8 cellular contexts compared by ENCODE assay signal in the genomic region with DNA sequence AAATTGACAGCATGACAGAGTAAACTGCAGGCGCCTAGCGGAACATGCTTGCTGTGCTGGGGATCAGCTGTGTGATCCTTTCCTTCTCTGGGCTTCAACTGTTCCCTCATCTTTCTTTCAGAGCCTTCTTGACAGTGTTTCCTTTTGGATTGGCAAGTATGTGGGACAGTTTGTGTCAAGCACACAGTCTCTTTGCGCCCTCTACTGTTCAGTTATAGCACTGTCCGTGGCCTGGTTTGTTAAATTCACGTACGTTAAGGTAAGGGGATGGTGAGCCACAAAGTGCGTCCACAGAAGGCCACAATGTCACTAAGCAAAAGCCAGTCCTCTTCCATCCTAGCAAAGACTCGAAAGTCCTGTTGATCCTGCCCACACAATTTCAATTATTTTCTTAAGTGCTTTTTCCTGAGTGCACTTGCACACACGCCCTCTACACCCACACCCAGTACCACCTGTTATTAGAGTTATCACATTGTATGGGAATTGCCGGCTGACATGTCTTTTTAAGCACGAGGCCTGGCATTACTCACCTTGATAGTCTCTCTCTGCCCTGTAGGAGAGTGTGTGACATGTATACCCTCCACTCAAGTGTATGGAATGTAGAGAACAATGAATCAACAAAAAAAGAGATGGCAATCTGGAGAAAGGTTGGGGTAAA. TPM values are rescaled to one million over a fixed set of nuclear protein-coding genes. Genes with fewer than 3 reads are reported as not detected.
DNase-seq lines count a peak whose midpoint lies in the region.

No MANE protein-coding gene starts in this region.

- no peaks in the 10 kb centered on the region for H3K27me3 ChIP-seq in H7 (ENCODE audit: control insufficient read depth, insufficient read depth, low read length)

- H3K4me3 ChIP-seq in H7 (ENCODE audit: insufficient read depth, low read depth, low read length): no peak overlapping the region

- H3K27ac ChIP-seq in caudate nucleus (ENCODE audit: low read depth, low read length): no peak overlapping the region

- DNase-seq in stimulated activated CD4-positive, alpha-beta T cell treated with anti-CD3 and anti-CD28 coated beads, Interleukin-12 subunit alpha, Interleukin-12 subunit beta, amount 100 ng/mL, for 24 hours (ENCODE audit: low read depth in 2 of 2): peak; percentile 6 to 43
- no peak for DNase-seq in stimulated activated CD4-positive, alpha-beta T cell treated with anti-CD3 and anti-CD28 coated beads, Interleukin-4, amount 100 ng/mL, for 1 hour
- DNase-seq in H7: peak; percentile 68
- peak; percentile 72 for DNase-seq in M059J (ENCODE audit: low read depth)
- DNase-seq in RKO (ENCODE audit: low spot score): peak; percentile 80
- DNase-seq in caudate nucleus (lab: John Stamatoyannopoulos, UW): peak in 49 of 61 donors; percentile 2 to 76 (median 26)
- peak; percentile 86 for DNase-seq in left kidney (ENCODE audit: low read depth, low spot score)
- peak; percentile 0 for DNase-seq in stimulated activated CD8-positive, alpha-beta memory T cell treated with anti-CD3 and anti-CD28 coated beads, Interleukin-4, amount 100 ng/mL, for 24 hours (ENCODE audit: low read depth)

- no peaks in the 10 kb centered on the region for H3K36me3 ChIP-seq in H7 (replicated peaks; ENCODE audit: control insufficient read depth, insufficient read depth, low read length)

RNA-seq across cellular contexts. Expression of gene PTPN3, which starts 22.5 kb away (rescaled TPM):
- total RNA-seq in H7 (2014; rRNA removed; shearing (Covaris generic)): 0.62 and 2.0 TPM in 2 replicates
- 7.3 and 9.9 TPM in 2 replicates for total RNA-seq in M059J (2014; rRNA removed; shearing (Covaris generic))
